In genomic region chr4:80261989-80262600, GRCh38 we compare ENCODE assay signal across 25 cellular contexts. TPM values are rescaled to one million over a fixed set of nuclear protein-coding genes. Genes with fewer than 3 reads are reported as not detected.
DNase-seq lines count a peak whose midpoint lies in the region; ATAC-seq, FAIRE-seq and TF ChIP-seq lines count a peak whose summit lies in the region.
"Had no signal": no experiment of that assay in that cellular context is flagged by ENCODE, and none has a peak within 500 bp of the region (broad histone marks: within the 10 kb centered on the region; RNA-seq: fewer than 3 reads in every experiment).

No MANE protein-coding gene starts in this region.

- no peak overlapping the region for H3K18ac ChIP-seq in H1 (ENCODE audit: extremely low read depth, low read length)

- H3K27ac ChIP-seq in H1 (ENCODE audit: low read depth, low read length) (no peak overlapping the region), osteoblast (ENCODE audit: low read depth, low read length) (no peak overlapping the region), left lung (no peak overlapping the region)
- H3K27ac ChIP-seq: 22Rv1, BLaER1, C4-2B had no signal

- CTCF ChIA-PET in H1 (lab: Charles Lee; ENCODE audit: partially characterized antibody) = interaction anchor here (0.7 to 1.5 kb wide), 4 partner anchors 42 to 74 kb away, joined by 3 to 7 read pairs (median 3); no protein-coding TSS in a partner anchor

- H3K23ac ChIP-seq in H1 (ENCODE audit: insufficient read length) = no peak overlapping the region

- no peak for TF ChIP-seq EP300 in H1 (IDR thresholded peaks at IDR 0.05; ENCODE audit: borderline replicate concordance in 1 of 2, low read depth in 2 of 2, low read length in 2 of 2)

- no peaks in the 10 kb centered on the region for H3K79me1 ChIP-seq in H1 (ENCODE audit: low read depth, low read length)

- H3K4me2 ChIP-seq in H1 (ENCODE audit: insufficient read depth in 1 of 2, low read depth in 2 of 2, low read length in 2 of 2) (no peak overlapping the region), osteoblast (ENCODE audit: insufficient read depth, low read length) (no peak overlapping the region)
- H3K4me2 ChIP-seq: BLaER1 had no signal

- TF ChIP-seq CTCF in H1 (IDR thresholded peaks at IDR 0.05; ENCODE audit: control extremely low read depth in 1 of 3, insufficient read depth in 1 of 3, low read depth in 1 of 3, low read length in 3 of 3) (no peak), osteoblast (IDR thresholded peaks at IDR 0.05; ENCODE audit: extremely low read depth, low read depth, low read length) (no peak), left lung (IDR thresholded peaks at IDR 0.05) (no peak)

- H3K56ac ChIP-seq in H1 (replicated peaks; ENCODE audit: insufficient read length, low read depth, low read length) = no peak overlapping the region

- no peak overlapping the region for H3K4me3 ChIP-seq in H1 (ENCODE audit: extremely low read depth in 1 of 4, insufficient read depth in 2 of 4, low read depth in 3 of 4, low read length in 4 of 4)
- H3K4me3 ChIP-seq in osteoblast (ENCODE audit: insufficient read depth, low read length) = no peak overlapping the region
- no peak overlapping the region for H3K4me3 ChIP-seq in left lung
- H3K4me3 ChIP-seq: BLaER1, GM12878, GM23338, HAP-1 had no signal

- H4K91ac ChIP-seq in H1 (replicated peaks; ENCODE audit: insufficient read length, low read length) = no peak overlapping the region

- ATAC-seq in left lung = no peak
- ATAC-seq: CD8-positive, alpha-beta T cell; GM12878; GM23338 had no signal

- H3K4me1 ChIP-seq in H1 (replicated peaks in 1 of 4; ENCODE audit: control insufficient read depth in 3 of 4, insufficient read depth in 4 of 4, low read length in 3 of 4) (peaks cover 4 to 19% (median 14%) of the 10 kb centered on the region in 4 experiments), osteoblast (ENCODE audit: insufficient read depth, low read length) (peaks cover 29% of the 10 kb centered on the region), left lung (peaks cover 0 to 14% of the 10 kb centered on the region in 2 donors)
- H3K4me1 ChIP-seq: Caco-2 had no signal

- 95% methylated on average over 3 of the region's 3 CpGs; no CpG with 5 or more reads in 1 of the 2 experiments for WGBS in H1 (ENCODE audit: extremely low coverage in 1 of 2, insufficient coverage in 1 of 2, insufficient read length in 1 of 2, insufficient replicate concordance in 2 of 2, low coverage in 1 of 2, low lambda C conversion rate in 2 of 2, missing lambda C conversion rate in 1 of 2), 2 experiments

- H2BK12ac ChIP-seq in H1 (ENCODE audit: low read depth, low read length) = no peak overlapping the region

- peak; percentile 84 for DNase-seq in G401 (ENCODE audit: low spot score)
- DNase-seq in cerebellar cortex (ENCODE audit: low spot score) = peak; percentile 77
- DNase-seq in H1 (ENCODE audit: low read depth in 1 of 2, low spot score in 2 of 2) = no peak
- peak; percentile 67 for DNase-seq in osteoblast (ENCODE audit: insufficient read length, low spot score, missing footprints)
- no peak for DNase-seq in NCI-H345 (lab: John Stamatoyannopoulos, UW)
- no peak for DNase-seq in left lung
- DNase-seq in stimulated activated CD4-positive, alpha-beta T cell treated with anti-CD3 and anti-CD28 coated beads, Interleukin-4, amount 100 ng/mL, for 1 hour = no peak
- no peak for DNase-seq in SIG-M5 treated with dmso at 0.1 percent for 504 hours (lab: John Stamatoyannopoulos, UW; ENCODE audit: unreplicated experiment)
- DNase-seq: Caco-2; CD4-positive, CD25-positive, alpha-beta regulatory T cell; CD8-positive, alpha-beta T cell; DMS153; DND-41; GDM1; HFFc6 had no signal

- H3K14ac ChIP-seq in H1 (ENCODE audit: insufficient read length) = no peak overlapping the region

- H3K79me2 ChIP-seq in H1 (ENCODE audit: control insufficient read depth in 1 of 2, insufficient read depth in 2 of 2, low read length in 2 of 2) (no peaks in the 10 kb centered on the region), osteoblast (ENCODE audit: insufficient read depth, low read length) (peaks cover 36% of the 10 kb centered on the region)

- H2BK5ac ChIP-seq in H1 (ENCODE audit: low read depth, low read length) = no peak overlapping the region

- no peak for TF ChIP-seq RAD21 in H1 (IDR thresholded peaks at IDR 0.05 in 1 of 2, conservative IDR thresholded peaks at IDR 0.05 in 1 of 2; ENCODE audit: low read depth in 2 of 2, low read length in 2 of 2)

- H2AFZ ChIP-seq in H1 (ENCODE audit: low read length) = no peak overlapping the region
- H2AFZ ChIP-seq in osteoblast (ENCODE audit: low read length) = peak overlapping the region; percentile 45
- H2AFZ ChIP-seq: GM23338 had no signal

- H4K8ac ChIP-seq in H1 (ENCODE audit: extremely low read depth, insufficient read depth, low read length) = no peak overlapping the region

- H3K4ac ChIP-seq in H1 (replicated peaks; ENCODE audit: insufficient read length, low read depth, low read length) = no peak overlapping the region

- H2AK5ac ChIP-seq in H1 (ENCODE audit: low read depth, low read length) = no peak overlapping the region

- H2BK120ac ChIP-seq in H1 (replicated peaks; ENCODE audit: low read depth, low read length) = no peak overlapping the region

- intact Hi-C loops in left lung (cut with DNase I) = no loop called here

- no peak for TF ChIP-seq POLR2A in H1 (IDR thresholded peaks at IDR 0.05; ENCODE audit: control extremely low read depth in 1 of 2, low read depth in 2 of 2, low read length in 2 of 2)

- no peak overlapping the region for H2BK20ac ChIP-seq in H1 (ENCODE audit: low read length)

- POLR2A ChIA-PET in H1 (lab: Charles Lee; ENCODE audit: partially characterized antibody) = no interaction called here

- H3K27me3 ChIP-seq in H1 (replicated peaks in 1 of 4; ENCODE audit: control insufficient read depth in 3 of 4, extremely low read depth in 1 of 4, insufficient read depth in 3 of 4, low read length in 3 of 4) = peaks cover 55 to 64% (median 59%) of the 10 kb centered on the region in 4 experiments
- no peaks in the 10 kb centered on the region for H3K27me3 ChIP-seq in osteoblast (ENCODE audit: insufficient read depth, low read length)
- H3K27me3 ChIP-seq in left lung = peaks cover 37 to 83% of the 10 kb centered on the region in 2 donors
- H3K27me3 ChIP-seq: BLaER1 had no signal

- H3K36me3 ChIP-seq in H1 (ENCODE audit: control insufficient read depth in 2 of 4, insufficient read depth in 4 of 4, low read length in 3 of 4) (no peaks in the 10 kb centered on the region; a peak in 1 of 8 replicates), osteoblast (ENCODE audit: insufficient read depth, low read length) (no peaks in the 10 kb centered on the region), left lung (no peaks in the 10 kb centered on the region)
- H3K36me3 ChIP-seq: BLaER1, HAP-1 had no signal

- no peak overlapping the region for H3K9ac ChIP-seq in H1 (replicated peaks in 1 of 4; ENCODE audit: extremely low read depth in 1 of 4, low read depth in 3 of 4, low read length in 3 of 4)
- H3K9ac ChIP-seq: BLaER1 had no signal

- H2BK15ac ChIP-seq in H1 (ENCODE audit: low read length) = no peak overlapping the region

- H3K9me3 ChIP-seq in H1 (ENCODE audit: insufficient read depth in 2 of 2, low read depth in 1 of 2, low read length in 1 of 2) (no peaks in the 10 kb centered on the region), osteoblast (ENCODE audit: low read depth, low read length) (no peaks in the 10 kb centered on the region), left lung (no peaks in the 10 kb centered on the region)
- H3K9me3 ChIP-seq: Caco-2, HAP-1 had no signal

- H4K20me1 ChIP-seq in H1 (replicated peaks in 1 of 2; ENCODE audit: control insufficient read depth in 1 of 2, insufficient read depth in 2 of 2, low read length in 2 of 2) (peaks cover 14 to 19% of the 10 kb centered on the region in 2 experiments), osteoblast (ENCODE audit: insufficient read depth, low read length) (peaks cover 5% of the 10 kb centered on the region)
- H4K20me1 ChIP-seq: BLaER1 had no signal

- peaks cover 9% of the 10 kb centered on the region; the same call in 1 of the 2 replicates for H3K23me2 ChIP-seq in H1 (ENCODE audit: low read depth, low read length)

- no peak for FAIRE-seq in H1 (lab: Jason Lieb, UNC)
- FAIRE-seq: A204.1, GM12878, GM19239, H54 had no signal

- no peak overlapping the region for H4K5ac ChIP-seq in H1 (ENCODE audit: insufficient read length, low read depth, low read length)

- in situ Hi-C loops in G401 (cut with HindIII; ENCODE audit: low sequenced_read_pairs) = no loop called here

TF ChIP-seq in H1, 55 proteins besides CTCF, POLR2A, EP300 and RAD21:
- TF ChIP-seq CTBP2 (IDR thresholded peaks at IDR 0.05; ENCODE audit: borderline replicate concordance, insufficient read depth, insufficient read length, low read length) = no peak
- TF ChIP-seq SP2 (IDR thresholded peaks at IDR 0.05; ENCODE audit: low read length) = no peak
- no peak for TF ChIP-seq CHD2 (IDR thresholded peaks at IDR 0.05; ENCODE audit: low read length)
- no peak for TF ChIP-seq CBX5 (IDR thresholded peaks at IDR 0.05; ENCODE audit: low read depth, low read length)
- no peak for TF ChIP-seq SRF (IDR thresholded peaks at IDR 0.05; ENCODE audit: low read depth, low read length)
- TF ChIP-seq EZH2 (IDR thresholded peaks at IDR 0.05; ENCODE audit: low read depth, low read length, severe bottlenecking) = peak; percentile 9

RNA-seq across cellular contexts. Expression of gene FGF5, which starts 4.4 kb away (rescaled TPM):
- 0.92 and 1.0 TPM in 2 replicates for total RNA-seq in G401 (2014; rRNA removed; shearing (Covaris generic))
- total RNA-seq in H1 (2021; fragmentation: NEBNext Ultra II Directional; extraction: Animal tissue kit (Norgen Biotek cat#: 25700)) = not detected in 2 replicates
- not detected in 2 replicates for polyA plus RNA-seq in H1 (2011; rRNA removed)
- not detected for polyA plus RNA-seq in H1 (2011; cell fraction: cytosol; rRNA removed)
- not detected for polyA plus RNA-seq in H1 (2011; cell fraction: nucleus; rRNA removed)
- not detected in 4 replicates for polyA plus RNA-seq in H1 (2012, experiment 1 of 2)
- polyA plus RNA-seq in H1 (2012, experiment 2 of 2) = not detected
- polyA plus RNA-seq in H1 (2013, experiment 1 of 2) = not detected
- not detected for polyA plus RNA-seq in H1 (2013, experiment 2 of 2)
- not detected in 2 replicates for polyA minus RNA-seq in H1 (2011; rRNA and poly(A)+ RNA removed)
- polyA minus RNA-seq in H1 (2011; cell fraction: cytosol; rRNA and poly(A)+ RNA removed) = not detected
- polyA minus RNA-seq in H1 (2011; cell fraction: nucleus; rRNA and poly(A)+ RNA removed) = not detected
- total RNA-seq in osteoblast = 7.7 and 10.5 TPM in 2 replicates
- total RNA-seq in left lung = under 1 TPM in 1 of 2 donors, not detected in 1; 0.05 TPM
- total RNA-seq: B cell; Caco-2; CD4-positive, CD25-positive, alpha-beta regulatory T cell; GM23338 had no signal
- polyA plus RNA-seq: CD4-positive, CD25-positive, alpha-beta regulatory T cell; GM23338 had no signal

Comparison
In these comparisons a context has a peak if more than half of its experiments do, and no peak if none do; other contexts are left out.
1. DNase-seq: peak in G401 (single experiment), cerebellar cortex (single experiment) and osteoblast (single experiment); none in H1 (0 of 2), NCI-H345 (single experiment), left lung (0 of 2), stimulated activated CD4-positive, alpha-beta T cell treated with anti-CD3 and anti-CD28 coated beads, Interleukin-4, amount 100 ng/mL, for 1 hour (single experiment) and SIG-M5 treated with dmso at 0.1 percent for 504 hours (single experiment).